15 cellular contexts compared by ENCODE assay signal in the genomic region with DNA sequence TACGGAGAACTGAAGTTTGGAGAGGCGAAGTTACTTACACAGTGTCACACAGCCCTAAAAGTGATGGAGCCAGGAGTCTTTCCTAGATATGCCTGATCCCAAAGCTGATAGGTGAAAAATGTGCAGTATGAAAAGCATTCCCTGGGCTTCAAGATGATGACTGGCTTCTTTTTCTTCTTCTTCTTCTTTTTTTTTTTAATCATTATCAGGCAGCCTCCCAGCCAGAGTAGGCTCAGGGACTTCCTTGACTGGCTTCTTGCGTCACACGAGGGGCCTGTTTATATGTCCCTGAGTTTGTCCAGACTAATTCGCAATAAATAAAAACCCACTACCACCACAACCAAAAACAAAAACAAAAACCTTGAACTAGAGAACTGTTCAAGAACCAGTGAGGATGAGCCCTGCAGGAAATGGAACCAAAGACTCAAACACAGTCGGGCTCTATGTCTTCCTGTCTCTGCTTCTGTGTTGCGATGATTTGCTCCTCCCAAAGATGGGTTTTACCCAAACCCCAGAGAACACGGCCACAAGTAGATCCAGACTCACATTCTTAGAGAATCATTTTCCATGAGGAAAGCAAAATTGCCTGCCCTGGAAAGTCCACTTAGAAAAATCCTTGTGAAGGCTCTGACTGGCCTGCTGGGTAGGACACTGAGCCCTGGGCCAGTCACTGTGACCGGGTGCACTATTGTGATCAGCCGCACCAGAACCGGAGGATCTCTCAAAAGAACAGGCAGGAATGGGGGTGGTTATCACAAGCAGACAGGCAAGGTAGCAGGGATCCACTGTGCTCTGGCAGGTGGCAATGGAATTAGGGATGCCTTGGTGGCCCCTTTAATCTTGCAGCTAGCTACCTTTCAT. TPM values are rescaled to one million over a fixed set of nuclear protein-coding genes. Genes with fewer than 3 reads are reported as not detected.
DNase-seq lines count a peak whose midpoint lies in the region; ATAC-seq, FAIRE-seq and TF ChIP-seq lines count a peak whose summit lies in the region.
"Had no signal": no experiment of that assay in that cellular context is flagged by ENCODE, and none has a peak within 500 bp of the region (broad histone marks: within the 10 kb centered on the region; RNA-seq: fewer than 3 reads in every experiment).

No MANE protein-coding gene starts in this region.

- H3K79me2 ChIP-seq in K562 (ENCODE audit: control insufficient read depth, insufficient read depth, low read length): no peaks in the 10 kb centered on the region

- 0 out of 2 replicates have a peak, but pooled peaks cover 2% of the 10 kb centered on the region for H3K9me3 ChIP-seq in K562 (replicated peaks; ENCODE audit: control insufficient read depth, insufficient read depth, low read depth, low read length)
- H3K9me3 ChIP-seq: SJSA1 had no signal

- H3K4me1 Mint-ChIP-seq in activated naive CD4-positive, alpha-beta T cell treated with anti-CD3 and anti-CD28 coated beads, Interleukin-2, amount 10 ng/mL, durations not matched to agents 7 days and 5 days: peaks cover 45% of the 10 kb centered on the region
- peaks cover 36% of the 10 kb centered on the region for H3K4me1 Mint-ChIP-seq in stimulated activated effector memory CD8-positive, alpha-beta T cell treated with anti-CD3 and anti-CD28 coated beads, Interleukin-12 subunit alpha, Interleukin-12 subunit beta, amount 100 ng/mL, for 72 hours
- H3K4me1 Mint-ChIP-seq: H9 had no signal

- no peak for FAIRE-seq in K562 (lab: Jason Lieb, UNC)

- ATAC-seq in SK-N-SH treated with all-trans-retinoic acid at 6 μM for 48 hours (peak; percentile 46), K562 (peak; percentile 53), GM18520 (IDR thresholded peaks at IDR 0.05; ENCODE audit: unreplicated experiment) (no peak), HG02884 (IDR thresholded peaks at IDR 0.05; ENCODE audit: unreplicated experiment) (no peak)
- peak; percentile 42 for ATAC-seq in stimulated activated effector memory CD8-positive, alpha-beta T cell treated with anti-CD3 and anti-CD28 coated beads, Interleukin-12 subunit alpha, Interleukin-12 subunit beta, amount 100 ng/mL, for 72 hours

- no peak for DNase-seq in activated naive CD4-positive, alpha-beta T cell treated with anti-CD3 and anti-CD28 coated beads, Interleukin-2, amount 10 ng/mL, durations not matched to agents 7 days and 5 days
- DNase-seq in activated naive CD4-positive, alpha-beta T cell treated with Interleukin-2 at 50 U/mL for 16 hours: no peak
- peak in 2 of 4 experiments; percentile 12 to 22 for DNase-seq in K562 (ENCODE audit: extremely low read depth in 1 of 4, low spot score in 3 of 4)
- no peak for DNase-seq in stimulated activated effector memory CD8-positive, alpha-beta T cell treated with anti-CD3 and anti-CD28 coated beads, Interleukin-12 subunit alpha, Interleukin-12 subunit beta, amount 100 ng/mL, for 72 hours (ENCODE audit: low spot score in 2 of 2)
- no peak for DNase-seq in GM19240 (ENCODE audit: insufficient read length, low spot score)
- DNase-seq: amygdala, cortex of kidney, H9, NCI-H1048, NCI-H82 had no signal

- in situ Hi-C loops in K562 (cut with MboI): no loop called here

- TF ChIP-seq CTCF in K562 (IDR thresholded peaks at IDR 0.05 in 2 of 3, conservative IDR thresholded peaks at IDR 0.05 in 1 of 3; ENCODE audit: insufficient read depth in 2 of 3, low read depth in 1 of 3, low read length in 3 of 3): no peak

- no peak for TF ChIP-seq POLR2A in K562 (conservative IDR thresholded peaks at IDR 0.05)

- H3K27me3 ChIP-seq in K562 (ENCODE audit: control insufficient read depth in 2 of 2, insufficient read depth in 2 of 2, low read length in 2 of 2): no peaks in the 10 kb centered on the region; a peak in 1 of 5 replicates
- H3K27me3 ChIP-seq: SJSA1 had no signal

- intact Hi-C loops in K562 (cut with micrococcal nuclease): no loop called here

- H3K9me3 Mint-ChIP-seq in activated naive CD4-positive, alpha-beta T cell treated with anti-CD3 and anti-CD28 coated beads, Interleukin-2, amount 10 ng/mL, durations not matched to agents 7 days and 5 days: no peaks in the 10 kb centered on the region
- H3K9me3 Mint-ChIP-seq in stimulated activated effector memory CD8-positive, alpha-beta T cell treated with anti-CD3 and anti-CD28 coated beads, Interleukin-12 subunit alpha, Interleukin-12 subunit beta, amount 100 ng/mL, for 72 hours: no peaks in the 10 kb centered on the region
- H3K9me3 Mint-ChIP-seq: H9 had no signal

- H3K4me3 Mint-ChIP-seq in activated naive CD4-positive, alpha-beta T cell treated with anti-CD3 and anti-CD28 coated beads, Interleukin-2, amount 10 ng/mL, durations not matched to agents 7 days and 5 days: peak overlapping the region; percentile 52
- peak overlapping the region; percentile 56 for H3K4me3 Mint-ChIP-seq in stimulated activated effector memory CD8-positive, alpha-beta T cell treated with anti-CD3 and anti-CD28 coated beads, Interleukin-12 subunit alpha, Interleukin-12 subunit beta, amount 100 ng/mL, for 72 hours
- H3K4me3 Mint-ChIP-seq: H9 had no signal

- TF ChIP-seq EP300 in K562 (IDR thresholded peaks at IDR 0.05; ENCODE audit: low read length): no peak

- CTCF ChIA-PET in activated naive CD4-positive, alpha-beta T cell treated with anti-CD3 and anti-CD28 coated beads, Interleukin-2, amount 10 ng/mL, durations not matched to agents 7 days and 5 days (lab: Charles Lee): interaction anchor here (0.8 kb wide), 1 partner anchor 54 kb away, joined by 3 read pairs; no protein-coding TSS in a partner anchor
- CTCF ChIA-PET in K562 (lab: Yijun Ruan, JAX; ENCODE audit: low intra/inter-chr PET ratio): no interaction called here

- no peak overlapping the region; the same call in 2 of the 3 replicates for H3K27ac ChIP-seq in K562 (ENCODE audit: extremely low read depth, low read depth, low read length)
- H3K27ac ChIP-seq: SJSA1 had no signal

- H4K20me1 ChIP-seq in K562 (replicated peaks; ENCODE audit: control insufficient read depth, insufficient read depth, low read length): no peaks in the 10 kb centered on the region

- no peak overlapping the region for H3K4me3 ChIP-seq in K562
- H3K4me3 ChIP-seq: SJSA1 had no signal

- POLR2A ChIA-PET in K562 (lab: Yijun Ruan, JAX): interaction anchor here (1.0 kb wide), 1 partner anchor 97 kb away, joined by 3 read pairs; no protein-coding TSS in a partner anchor

- no TSS peak for BruUV-seq in K562 (replicated peaks; lab: Mats Ljungman, UMichigan)

- 37% methylated on average over 11 of the region's 11 CpGs for WGBS in K562 (ENCODE audit: insufficient coverage, low coverage, missing lambda C conversion rate)

- H3K27ac Mint-ChIP-seq in activated naive CD4-positive, alpha-beta T cell treated with anti-CD3 and anti-CD28 coated beads, Interleukin-2, amount 10 ng/mL, durations not matched to agents 7 days and 5 days: peak overlapping the region; percentile 91
- peak overlapping the region; percentile 86 for H3K27ac Mint-ChIP-seq in stimulated activated effector memory CD8-positive, alpha-beta T cell treated with anti-CD3 and anti-CD28 coated beads, Interleukin-12 subunit alpha, Interleukin-12 subunit beta, amount 100 ng/mL, for 72 hours
- H3K27ac Mint-ChIP-seq: H9 had no signal

- H3K9me1 ChIP-seq in K562 (ENCODE audit: control insufficient read depth, insufficient read depth, low read length): no peaks in the 10 kb centered on the region

- peak overlapping the region; percentile 86 for H2AFZ ChIP-seq in K562 (ENCODE audit: low read depth, low read length)

- no peak for TF ChIP-seq RAD21 in K562 (CRISPR knock-in tag; conservative IDR thresholded peaks at IDR 0.05 in 1 of 2, IDR thresholded peaks at IDR 0.05 in 1 of 2)

- H3K36me3 ChIP-seq in K562 (ENCODE audit: control insufficient read depth, insufficient read depth, low read length): no peaks in the 10 kb centered on the region
- H3K36me3 ChIP-seq: SJSA1 had no signal

- peak overlapping the region; percentile 40; the same call in 1 of the 2 replicates for H3K4me2 ChIP-seq in K562 (ENCODE audit: insufficient read depth, low read length)

- H3K27me3 Mint-ChIP-seq in activated naive CD4-positive, alpha-beta T cell treated with anti-CD3 and anti-CD28 coated beads, Interleukin-2, amount 10 ng/mL, durations not matched to agents 7 days and 5 days: peaks cover 3% of the 10 kb centered on the region

- peaks cover 11 to 29% of the 10 kb centered on the region in 2 experiments; a peak in 4 of 5 replicates for H3K4me1 ChIP-seq in K562 (replicated peaks in 1 of 2; ENCODE audit: control insufficient read depth in 2 of 2, insufficient read depth in 2 of 2, low read length in 2 of 2)

- H3K36me3 Mint-ChIP-seq in activated naive CD4-positive, alpha-beta T cell treated with anti-CD3 and anti-CD28 coated beads, Interleukin-2, amount 10 ng/mL, durations not matched to agents 7 days and 5 days: peaks cover 6% of the 10 kb centered on the region
- H3K36me3 Mint-ChIP-seq in stimulated activated effector memory CD8-positive, alpha-beta T cell treated with anti-CD3 and anti-CD28 coated beads, Interleukin-12 subunit alpha, Interleukin-12 subunit beta, amount 100 ng/mL, for 72 hours: no peaks in the 10 kb centered on the region

- peak overlapping the region in 1 of 2 experiments; percentile 14; a peak in 1 of 4 replicates for H3K9ac ChIP-seq in K562 (ENCODE audit: insufficient read depth in 1 of 2, low read depth in 2 of 2, low read length in 2 of 2)

RNA-seq across cellular contexts. Expression of a gene that starts 38.0 kb away (rescaled TPM):
- total RNA-seq in K562 (2011; cell fraction: chromatin; rRNA removed; ENCODE audit: low replicate concordance): 0.86 and 1.3 TPM in 2 replicates
- 1.3 TPM in 2 replicates for total RNA-seq in K562 (2011; cell fraction: nucleolus; rRNA removed)
- 0.88 and 1.6 TPM in 2 replicates for total RNA-seq in K562 (2011; cell fraction: nucleoplasm; rRNA removed)
- total RNA-seq in K562 (2014; rRNA removed): 0.36 and 0.65 TPM in 2 replicates
- 0.38 and 0.44 TPM in 2 replicates for total RNA-seq in K562 (2014; rRNA removed; fragmentation: Illumina TruSeq; extraction: Trizol)
- 0.43 and 0.53 TPM in 2 replicates for total RNA-seq in K562 (2015; rRNA removed; fragmentation: Illumina TruSeq; extraction: Trizol)
- total RNA-seq in K562 (2021): 1.0 and 1.1 TPM in 2 replicates
- 0.11 and 0.24 TPM in 2 replicates for polyA plus RNA-seq in K562 (2011; rRNA removed)
- polyA plus RNA-seq in K562 (2011; cell fraction: cytosol; rRNA removed): 0.03 and 0.39 TPM in 2 replicates
- 0.17 and 0.57 TPM in 2 replicates for polyA plus RNA-seq in K562 (2011; cell fraction: nucleus; rRNA removed)
- 0.65 and 1.00 TPM in 2 replicates for polyA plus RNA-seq in K562 (2012)
- 0.58 TPM in 2 replicates for polyA plus RNA-seq in K562 (2014; fragmentation: Illumina TruSeq; extraction: Trizol)
- polyA plus RNA-seq in K562 (2014; fragmentation: Nextera tagmentation; extraction: Ambion mirVana): under 1 TPM; 0.11 to 0.24 TPM
- polyA plus RNA-seq in K562 (2014; rRNA removed): 0.30 and 0.89 TPM in 2 replicates
- polyA minus RNA-seq in K562 (2011; rRNA and poly(A)+ RNA removed): 0.12 and 0.67 TPM in 2 replicates
- 0.57 TPM in 1 of 2 replicates, not detected in the other for polyA minus RNA-seq in K562 (2011; cell fraction: cytosol; rRNA and poly(A)+ RNA removed)
- polyA minus RNA-seq in K562 (2011; cell fraction: nucleus; rRNA and poly(A)+ RNA removed): 0.27 TPM in 1 of 2 replicates, not detected in the other

RNA-seq across cellular contexts. Expression of a gene that starts 38.6 kb away (rescaled TPM):
- not detected in 2 replicates for total RNA-seq in K562 (2011; cell fraction: chromatin; rRNA removed; ENCODE audit: low replicate concordance)
- not detected in 2 replicates for total RNA-seq in K562 (2011; cell fraction: nucleolus; rRNA removed)
- not detected in 2 replicates for total RNA-seq in K562 (2011; cell fraction: nucleoplasm; rRNA removed)
- total RNA-seq in K562 (2014; rRNA removed) (not detected in 2 replicates), K562 (2014; rRNA removed; fragmentation: Illumina TruSeq; extraction: Trizol) (not detected in 2 replicates), K562 (2015; rRNA removed; fragmentation: Illumina TruSeq; extraction: Trizol) (not detected in 2 replicates), K562 (2021) (not detected in 2 replicates)
- polyA plus RNA-seq in K562 (2011; rRNA removed) (not detected in 2 replicates), K562 (2014; fragmentation: Illumina TruSeq; extraction: Trizol) (not detected in 2 replicates), K562 (2014; fragmentation: Nextera tagmentation; extraction: Ambion mirVana) (not detected), K562 (2014; rRNA removed) (not detected in 2 replicates)
- not detected in 2 replicates for polyA plus RNA-seq in K562 (2011; cell fraction: cytosol; rRNA removed)
- not detected in 2 replicates for polyA plus RNA-seq in K562 (2011; cell fraction: nucleus; rRNA removed)
- polyA plus RNA-seq in K562 (2012): not detected in 2 replicates
- not detected in 2 replicates for polyA minus RNA-seq in K562 (2011; rRNA and poly(A)+ RNA removed)
- not detected in 2 replicates for polyA minus RNA-seq in K562 (2011; cell fraction: cytosol; rRNA and poly(A)+ RNA removed)
- not detected in 2 replicates for polyA minus RNA-seq in K562 (2011; cell fraction: nucleus; rRNA and poly(A)+ RNA removed)
- total RNA-seq: H9, pulmonary artery endothelial cell had no signal

RNA-seq across cellular contexts. Expression of a gene that starts 57.7 kb away (rescaled TPM):
- not detected in 2 replicates for total RNA-seq in K562 (2011; cell fraction: chromatin; rRNA removed; ENCODE audit: low replicate concordance)
- not detected in 2 replicates for total RNA-seq in K562 (2011; cell fraction: nucleolus; rRNA removed)
- not detected in 2 replicates for total RNA-seq in K562 (2011; cell fraction: nucleoplasm; rRNA removed)
- total RNA-seq in K562 (2014; rRNA removed): not detected in 2 replicates
- not detected in 2 replicates for total RNA-seq in K562 (2014; rRNA removed; fragmentation: Illumina TruSeq; extraction: Trizol)
- total RNA-seq in K562 (2015; rRNA removed; fragmentation: Illumina TruSeq; extraction: Trizol): not detected in 2 replicates
- not detected in 2 replicates for total RNA-seq in K562 (2021)
- polyA plus RNA-seq in K562 (2011; rRNA removed): not detected in 2 replicates
- polyA plus RNA-seq in K562 (2011; cell fraction: cytosol; rRNA removed): not detected in 2 replicates
- not detected in 2 replicates for polyA plus RNA-seq in K562 (2011; cell fraction: nucleus; rRNA removed)
- polyA plus RNA-seq in K562 (2012): not detected in 2 replicates
- not detected in 2 replicates for polyA plus RNA-seq in K562 (2014; fragmentation: Illumina TruSeq; extraction: Trizol)
- not detected for polyA plus RNA-seq in K562 (2014; fragmentation: Nextera tagmentation; extraction: Ambion mirVana)
- not detected in 2 replicates for polyA plus RNA-seq in K562 (2014; rRNA removed)
- not detected in 2 replicates for polyA minus RNA-seq in K562 (2011; rRNA and poly(A)+ RNA removed)
- polyA minus RNA-seq in K562 (2011; cell fraction: cytosol; rRNA and poly(A)+ RNA removed): not detected in 2 replicates
- not detected in 2 replicates for polyA minus RNA-seq in K562 (2011; cell fraction: nucleus; rRNA and poly(A)+ RNA removed)
- total RNA-seq: H9, pulmonary artery endothelial cell, SJSA1 had no signal

Comparison
In these comparisons a context has a peak if more than half of its experiments do, and no peak if none do; other contexts are left out.
1. ATAC-seq: peak in SK-N-SH treated with all-trans-retinoic acid at 6 μM for 48 hours (single experiment), K562 (single experiment) and stimulated activated effector memory CD8-positive, alpha-beta T cell treated with anti-CD3 and anti-CD28 coated beads, Interleukin-12 subunit alpha, Interleukin-12 subunit beta, amount 100 ng/mL, for 72 hours (single experiment); none in GM18520 (single experiment) and HG02884 (single experiment).